ENCODE assay signal across 24 cellular contexts in the genomic region with DNA sequence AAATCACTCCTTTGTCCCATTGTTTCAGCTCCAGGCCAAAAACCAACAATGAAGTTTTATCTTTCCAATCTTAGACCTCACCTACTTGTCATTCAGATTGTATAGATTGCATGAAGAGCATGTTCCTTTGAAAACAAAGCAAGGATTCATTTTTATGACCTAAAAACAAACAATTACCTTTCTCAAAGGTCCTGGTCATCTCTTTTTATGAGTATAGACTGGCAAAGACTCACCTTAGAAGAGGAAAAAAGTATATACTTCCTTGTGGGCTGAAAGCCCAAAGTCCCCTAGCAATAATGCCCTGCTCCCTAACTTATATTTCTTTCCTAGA. TPM values are rescaled to one million over a fixed set of nuclear protein-coding genes. Genes with fewer than 3 reads are reported as not detected.
DNase-seq lines count a peak whose midpoint lies in the region; FAIRE-seq and TF ChIP-seq lines count a peak whose summit lies in the region.
"Had no signal": no experiment of that assay in that cellular context is flagged by ENCODE, and none has a peak within 500 bp of the region (broad histone marks: within the 10 kb centered on the region; RNA-seq: fewer than 3 reads in every experiment).

No MANE protein-coding gene starts in this region.

- H3K4me1 ChIP-seq in endothelial cell of umbilical vein (ENCODE audit: control insufficient read depth, extremely low read depth, insufficient read depth, low read length) (peaks cover 2% of the 10 kb centered on the region), right atrium auricular region (no peaks in the 10 kb centered on the region)
- H3K4me1 ChIP-seq: adrenal gland, prostate gland, suprapubic skin, vagina had no signal

- no peaks in the 10 kb centered on the region for H3K9me1 ChIP-seq in endothelial cell of umbilical vein (replicated peaks; ENCODE audit: control insufficient read depth, extremely low read depth, insufficient read depth, low read length)

- POLR2A ChIA-PET in endothelial cell of umbilical vein (lab: Charles Lee): no interaction called here
- POLR2A ChIA-PET in activated CD4-positive, alpha-beta memory T cell treated with anti-CD3 and anti-CD28 coated beads, Interleukin-2, amount 10 ng/mL, durations not matched to agents 7 days and 5 days (lab: Charles Lee): no interaction called here

- no peaks in the 10 kb centered on the region for H3K79me2 ChIP-seq in endothelial cell of umbilical vein (ENCODE audit: control insufficient read depth, insufficient read depth, low read length)

- dilution Hi-C loops in endothelial cell of umbilical vein (cut with MboI; ENCODE audit: extremely low pct_ligation_motif_present, low sequenced_read_pairs): no loop called here

- H3K27ac ChIP-seq in endothelial cell of umbilical vein (ENCODE audit: insufficient read depth, low read depth, low read length) (no peak overlapping the region), right atrium auricular region (no peak overlapping the region)
- H3K27ac ChIP-seq: adrenal gland, prostate gland, suprapubic skin, vagina had no signal

- H3K36me3 Mint-ChIP-seq in Calu3 (ENCODE audit: insufficient read depth, unreplicated experiment) (no peaks in the 10 kb centered on the region), progenitor cell of endocrine pancreas (ENCODE audit: insufficient read depth) (no peaks in the 10 kb centered on the region)
- no peaks in the 10 kb centered on the region for H3K36me3 Mint-ChIP-seq in activated CD4-positive, alpha-beta memory T cell treated with anti-CD3 and anti-CD28 coated beads, Interleukin-2, amount 10 ng/mL, durations not matched to agents 7 days and 5 days (ENCODE audit: low read depth)

- no peaks in the 10 kb centered on the region for H3K27me3 Mint-ChIP-seq in Calu3 (ENCODE audit: unreplicated experiment)
- H3K27me3 Mint-ChIP-seq in progenitor cell of endocrine pancreas: peaks cover 7% of the 10 kb centered on the region
- no peaks in the 10 kb centered on the region for H3K27me3 Mint-ChIP-seq in activated CD4-positive, alpha-beta memory T cell treated with anti-CD3 and anti-CD28 coated beads, Interleukin-2, amount 10 ng/mL, durations not matched to agents 7 days and 5 days
- H3K27me3 Mint-ChIP-seq: activated B cell treated with CpG ODN at 0.5 μM for 24 hours; activated CD8-positive, alpha-beta T cell treated with anti-CD3 and anti-CD28 coated beads for 36 hours had no signal

- H3K9me3 ChIP-seq in endothelial cell of umbilical vein (replicated peaks; ENCODE audit: control insufficient read depth, insufficient read depth, low read length) (no peaks in the 10 kb centered on the region), right atrium auricular region (no peaks in the 10 kb centered on the region)
- H3K9me3 ChIP-seq: adrenal gland, prostate gland, suprapubic skin, vagina had no signal

- H3K4me3 Mint-ChIP-seq in Calu3 (ENCODE audit: low read depth, unreplicated experiment) (no peak overlapping the region), progenitor cell of endocrine pancreas (ENCODE audit: low read depth) (no peak overlapping the region)
- no peak overlapping the region for H3K4me3 Mint-ChIP-seq in activated CD4-positive, alpha-beta memory T cell treated with anti-CD3 and anti-CD28 coated beads, Interleukin-2, amount 10 ng/mL, durations not matched to agents 7 days and 5 days
- H3K4me3 Mint-ChIP-seq: activated B cell treated with CpG ODN at 0.5 μM for 24 hours; activated CD8-positive, alpha-beta T cell treated with anti-CD3 and anti-CD28 coated beads for 36 hours; nephron progenitor cell had no signal

- H3K9me3 Mint-ChIP-seq in Calu3 (ENCODE audit: low read depth, unreplicated experiment) (no peaks in the 10 kb centered on the region), progenitor cell of endocrine pancreas (ENCODE audit: low read depth) (no peaks in the 10 kb centered on the region)
- peaks cover 6% of the 10 kb centered on the region for H3K9me3 Mint-ChIP-seq in activated CD4-positive, alpha-beta memory T cell treated with anti-CD3 and anti-CD28 coated beads, Interleukin-2, amount 10 ng/mL, durations not matched to agents 7 days and 5 days
- H3K9me3 Mint-ChIP-seq: activated CD8-positive, alpha-beta T cell treated with anti-CD3 and anti-CD28 coated beads for 36 hours had no signal

- no peaks in the 10 kb centered on the region for H3K36me3 ChIP-seq in endothelial cell of umbilical vein (ENCODE audit: control insufficient read depth in 2 of 2, extremely low read depth in 1 of 2, insufficient read depth in 2 of 2, low read length in 2 of 2)
- H3K36me3 ChIP-seq in right atrium auricular region: no peaks in the 10 kb centered on the region
- H3K36me3 ChIP-seq: adrenal gland, prostate gland, suprapubic skin, vagina had no signal

- H4K20me1 ChIP-seq in endothelial cell of umbilical vein (replicated peaks; ENCODE audit: control insufficient read depth, extremely low read depth, insufficient read depth, low read length): no peaks in the 10 kb centered on the region

- no peak overlapping the region for H3K4me2 ChIP-seq in endothelial cell of umbilical vein (ENCODE audit: insufficient read depth, low read length)

- H3K27me3 ChIP-seq in endothelial cell of umbilical vein (ENCODE audit: control insufficient read depth in 2 of 2, insufficient read depth in 2 of 2, low read length in 2 of 2): no peaks in the 10 kb centered on the region
- H3K27me3 ChIP-seq in right atrium auricular region: no peaks in the 10 kb centered on the region
- H3K27me3 ChIP-seq: adrenal gland, suprapubic skin, vagina had no signal

- peak overlapping the region; percentile 16 for H3K27ac Mint-ChIP-seq in Calu3 (ENCODE audit: unreplicated experiment)
- peak overlapping the region; percentile 6 for H3K27ac Mint-ChIP-seq in progenitor cell of endocrine pancreas
- no peak overlapping the region for H3K27ac Mint-ChIP-seq in activated CD4-positive, alpha-beta memory T cell treated with anti-CD3 and anti-CD28 coated beads, Interleukin-2, amount 10 ng/mL, durations not matched to agents 7 days and 5 days
- H3K27ac Mint-ChIP-seq: activated B cell treated with CpG ODN at 0.5 μM for 24 hours; activated CD8-positive, alpha-beta T cell treated with anti-CD3 and anti-CD28 coated beads for 36 hours; nephron progenitor cell had no signal

- no peak overlapping the region for H2AFZ ChIP-seq in endothelial cell of umbilical vein (ENCODE audit: low read depth, low read length)

- TF ChIP-seq CTCF in Calu3 (IDR thresholded peaks at IDR 0.05; ENCODE audit: unreplicated experiment) (no peak), endothelial cell of umbilical vein (IDR thresholded peaks at IDR 0.05; ENCODE audit: extremely low read depth in 1 of 2, insufficient read depth in 1 of 2, low read depth in 1 of 2, low read length in 2 of 2) (no peak), progenitor cell of endocrine pancreas (IDR thresholded peaks at IDR 0.05; ENCODE audit: unreplicated experiment) (no peak), right atrium auricular region (IDR thresholded peaks at IDR 0.05) (no peak)

- no peak for TF ChIP-seq POLR2A in endothelial cell of umbilical vein (IDR thresholded peaks at IDR 0.05; ENCODE audit: low read depth, low read length)

- FAIRE-seq in endothelial cell of umbilical vein (lab: Jason Lieb, UNC): peak; percentile 35
- FAIRE-seq: bronchial epithelial cell, GM19239, HTR-8/SVneo had no signal

- H3K9ac ChIP-seq in endothelial cell of umbilical vein (replicated peaks; ENCODE audit: extremely low read depth, insufficient read depth, low read length): no peak overlapping the region

- intact Hi-C loops in Calu3 (cut with micrococcal nuclease; ENCODE audit: unreplicated experiment) (loop anchor here (10.0 kb wide), 1 partner anchor 127 kb away; no protein-coding TSS in a partner anchor), endothelial cell of umbilical vein (cut with micrococcal nuclease) (no loop called here)

- BruUV-seq in Calu3 (replicated peaks; lab: Mats Ljungman, UMichigan) (no TSS peak), endothelial cell of umbilical vein (replicated peaks; lab: Mats Ljungman, UMichigan) (no TSS peak)

- DNase-seq in Calu3: no peak
- peak; percentile 71 for DNase-seq in LoVo (ENCODE audit: low spot score)
- DNase-seq in endothelial cell of umbilical vein (ENCODE audit: low read depth, low spot score): no peak
- no peak for DNase-seq in progenitor cell of endocrine pancreas (ENCODE audit: low spot score, unreplicated experiment)
- DNase-seq in activated CD4-positive, alpha-beta T cell treated with anti-CD3 and anti-CD28 coated beads for 48 hours: no peak
- DNase-seq in right atrium auricular region (ENCODE audit: low spot score): no peak
- DNase-seq in activated CD4-positive, alpha-beta memory T cell treated with anti-CD3 and anti-CD28 coated beads, Interleukin-2, amount 10 ng/mL, durations not matched to agents 7 days and 5 days: no peak
- DNase-seq: activated B cell treated with CpG ODN at 0.5 μM for 24 hours; activated CD8-positive, alpha-beta T cell treated with anti-CD3 and anti-CD28 coated beads for 36 hours; GOT3; Karpas-422; NCI-H1092; NCI-H2107; NCI-H510A; nephron progenitor cell; stimulated activated CD4-positive, alpha-beta T cell treated with anti-CD3 and anti-CD28 coated beads, Interleukin-1b, Interleukin-23, amount 100 ng/mL, for 48 hours; T1000 had no signal

- no peak overlapping the region for H3K4me3 ChIP-seq in endothelial cell of umbilical vein (replicated peaks in 1 of 3; ENCODE audit: insufficient read depth in 1 of 3, low read depth in 1 of 3, low read length in 3 of 3)
- no peak overlapping the region for H3K4me3 ChIP-seq in right atrium auricular region
- H3K4me3 ChIP-seq: adrenal gland, prostate gland, suprapubic skin, vagina had no signal

- peaks cover 36% of the 10 kb centered on the region for H3K4me1 Mint-ChIP-seq in Calu3 (ENCODE audit: low read depth, unreplicated experiment)
- H3K4me1 Mint-ChIP-seq in progenitor cell of endocrine pancreas (ENCODE audit: low read depth): peaks cover 19% of the 10 kb centered on the region
- H3K4me1 Mint-ChIP-seq in activated CD4-positive, alpha-beta memory T cell treated with anti-CD3 and anti-CD28 coated beads, Interleukin-2, amount 10 ng/mL, durations not matched to agents 7 days and 5 days: no peaks in the 10 kb centered on the region
- H3K4me1 Mint-ChIP-seq: activated B cell treated with CpG ODN at 0.5 μM for 24 hours had no signal

- CTCF ChIA-PET in Calu3 (lab: Charles Lee): interaction anchor here (0.7 kb wide), 2 partner anchors 96 to 98 kb away, joined by 3 to 4 read pairs; no protein-coding TSS in a partner anchor
- CTCF ChIA-PET in endothelial cell of umbilical vein (lab: Charles Lee): interaction anchor here (0.7 kb wide), 1 partner anchor 827 kb away, joined by 3 read pairs; no protein-coding TSS in a partner anchor
- CTCF ChIA-PET in activated CD4-positive, alpha-beta memory T cell treated with anti-CD3 and anti-CD28 coated beads, Interleukin-2, amount 10 ng/mL, durations not matched to agents 7 days and 5 days (lab: Charles Lee): no interaction called here

RNA-seq across cellular contexts. Expression of a gene that starts 28.4 kb away (rescaled TPM):
- total RNA-seq in Calu3 (2022) (46.1 and 46.2 TPM in 2 replicates), endothelial cell of umbilical vein (58.2 and 60.8 TPM in 2 replicates), progenitor cell of endocrine pancreas (68.7 and 69.4 TPM in 2 replicates), right atrium auricular region (10 to 100 TPM; 17.1 to 42.8 TPM)
- 54.6 and 55.0 TPM in 2 replicates for polyA plus RNA-seq in endothelial cell of umbilical vein
- polyA plus RNA-seq in endothelial cell of umbilical vein (2011; cell fraction: cytosol; rRNA removed): 50.4 and 55.6 TPM in 2 replicates
- 67.2 and 67.7 TPM in 2 replicates for polyA plus RNA-seq in endothelial cell of umbilical vein (2011; cell fraction: nucleus; rRNA removed)
- 46.0 and 50.3 TPM in 2 replicates for polyA plus RNA-seq in endothelial cell of umbilical vein (2012)
- 59.1 and 65.1 TPM in 2 replicates for polyA minus RNA-seq in endothelial cell of umbilical vein
- polyA minus RNA-seq in endothelial cell of umbilical vein (2011; cell fraction: cytosol; rRNA and poly(A)+ RNA removed): not detected
- polyA minus RNA-seq in endothelial cell of umbilical vein (2011; cell fraction: nucleus; rRNA and poly(A)+ RNA removed): 57.3 and 57.5 TPM in 2 replicates
- under 1 TPM; 0.48 to 0.53 TPM for total RNA-seq in activated CD4-positive, alpha-beta memory T cell treated with anti-CD3 and anti-CD28 coated beads, Interleukin-2, amount 10 ng/mL, durations not matched to agents 7 days and 5 days

Comparison
In these comparisons a context has a peak if more than half of its experiments do, and no peak if none do; other contexts are left out.
1. RNA of a gene that starts 28.4 kb away (total RNA-seq): 68.7 to 69.4 TPM in progenitor cell of endocrine pancreas, 58.2 to 60.8 TPM in endothelial cell of umbilical vein, 46.1 to 46.2 TPM in Calu3 and 17.1 to 42.8 TPM in right atrium auricular region; 0.48 to 0.53 TPM in activated CD4-positive, alpha-beta memory T cell treated with anti-CD3 and anti-CD28 coated beads, Interleukin-2, amount 10 ng/mL, durations not matched to agents 7 days and 5 days; every median in the first group is over 10 times any median in the second.